10 cellular contexts compared by ENCODE assay signal in genomic region chr22:37638351-37639069, GRCh38. TPM values are rescaled to one million over a fixed set of nuclear protein-coding genes. Genes with fewer than 3 reads are reported as not detected.
DNase-seq lines count a peak whose midpoint lies in the region; ATAC-seq and TF ChIP-seq lines count a peak whose summit lies in the region.
"Had no signal": no experiment of that assay in that cellular context is flagged by ENCODE, and none has a peak within 500 bp of the region (broad histone marks: within the 10 kb centered on the region; RNA-seq: fewer than 3 reads in every experiment).

No MANE protein-coding gene starts in this region.

- no peaks in the 10 kb centered on the region for H3K9me2 ChIP-seq in hepatocyte (replicated peaks; ENCODE audit: insufficient read depth)

- WGBS in hepatocyte (ENCODE audit: low lambda C conversion rate, missing lambda C conversion rate): 68% methylated on average over 11 of the region's 11 CpGs

- no peaks in the 10 kb centered on the region for H3K27me3 ChIP-seq in hepatocyte
- H3K27me3 ChIP-seq: cardiac muscle cell had no signal

- H2AFZ ChIP-seq in hepatocyte: no peak overlapping the region

- peak overlapping the region; percentile 99 for H3K4me2 ChIP-seq in hepatocyte

- ATAC-seq in activated B cell treated with CpG ODN at 0.5 μM for 24 hours (ENCODE audit: low read depth): no peak
- ATAC-seq in GM21786 (IDR thresholded peaks at IDR 0.05; ENCODE audit: unreplicated experiment): no peak

- peaks cover 38% of the 10 kb centered on the region for H3K79me2 ChIP-seq in hepatocyte

- no peaks in the 10 kb centered on the region for H4K20me1 ChIP-seq in hepatocyte (ENCODE audit: insufficient read depth, poor library complexity, severe bottlenecking)

- peaks cover 17% of the 10 kb centered on the region for H3K36me3 Mint-ChIP-seq in activated B cell treated with CpG ODN at 0.5 μM for 24 hours (ENCODE audit: low read depth)

- H3K4me3 Mint-ChIP-seq in activated B cell treated with CpG ODN at 0.5 μM for 24 hours: peak overlapping the region; percentile 95

- DNase-seq in NOMO-1 (lab: John Stamatoyannopoulos, UW; ENCODE audit: unreplicated experiment in 2 of 2): peak; percentile 44 to 66
- no peak for DNase-seq in NOMO-1 treated with dmso at 0.1 percent for 144 hours (lab: John Stamatoyannopoulos, UW; ENCODE audit: unreplicated experiment)
- DNase-seq in activated B cell treated with CpG ODN at 0.5 μM for 24 hours: no peak
- peak; percentile 62 for DNase-seq in hepatocyte (ENCODE audit: low spot score)
- peak; percentile 12 for DNase-seq in stimulated activated naive CD4-positive, alpha-beta T cell treated with Interleukin-2 at 50 U/mL for 16 hours (lab: John Stamatoyannopoulos, UW)
- DNase-seq in DMS53 (lab: John Stamatoyannopoulos, UW): no peak
- DNase-seq in putamen (ENCODE audit: low spot score): no peak
- DNase-seq: NCI-H1105 had no signal

- no peaks in the 10 kb centered on the region for H3K9me3 ChIP-seq in hepatocyte (ENCODE audit: low read depth)

- CTCF ChIA-PET in activated B cell treated with CpG ODN at 0.5 μM for 24 hours (lab: Charles Lee): interaction anchor here (1.1 to 1.2 kb wide), 3 partner anchors 15 to 32 kb away, joined by 4 to 5 read pairs (median 4); partner anchors contain the start of gene GGA1

- TF ChIP-seq CTCF in activated B cell treated with CpG ODN at 0.5 μM for 24 hours (IDR thresholded peaks at IDR 0.05) (no peak), hepatocyte (IDR thresholded peaks at IDR 0.05; ENCODE audit: poor library complexity) (no peak)

- H3K27me3 Mint-ChIP-seq in activated B cell treated with CpG ODN at 0.5 μM for 24 hours: no peaks in the 10 kb centered on the region

- H3K4me1 Mint-ChIP-seq in activated B cell treated with CpG ODN at 0.5 μM for 24 hours: peaks cover 71% of the 10 kb centered on the region

- peak overlapping the region; percentile 95 for H3K27ac ChIP-seq in hepatocyte

- H3K36me3 ChIP-seq in hepatocyte (replicated peaks; ENCODE audit: insufficient read depth, low read depth): no peaks in the 10 kb centered on the region
- H3K36me3 ChIP-seq: cardiac muscle cell had no signal

- no peak overlapping the region for H3K4me3 ChIP-seq in hepatocyte

- peaks cover 77% of the 10 kb centered on the region for H3K4me1 ChIP-seq in hepatocyte (ENCODE audit: insufficient read depth)

- H3K27ac Mint-ChIP-seq in activated B cell treated with CpG ODN at 0.5 μM for 24 hours: peak overlapping the region; percentile 65

- POLR2A ChIA-PET in activated B cell treated with CpG ODN at 0.5 μM for 24 hours (lab: Charles Lee): interaction anchor here (0.6 to 5.5 kb wide), 10 partner anchors 12 to 410 kb away, joined by 3 to 51 read pairs (median 4); partner anchors contain the start of genes GGA1, NOL12 and PDXP

- intact Hi-C loops in activated B cell treated with CpG ODN at 0.5 μM for 24 hours (cut with micrococcal nuclease): loop anchor here (1.0 to 10.0 kb wide), 2 partner anchors 11 to 206 kb away; partner anchors contain the start of genes ANKRD54 and EIF3L

- H3K9me3 Mint-ChIP-seq in activated B cell treated with CpG ODN at 0.5 μM for 24 hours: no peaks in the 10 kb centered on the region

RNA-seq across cellular contexts. Expression of gene SH3BP1, which starts 1.0 kb away (rescaled TPM):
- 87.9 and 88.4 TPM in 2 replicates for total RNA-seq in activated B cell treated with CpG ODN at 0.5 μM for 24 hours
- total RNA-seq in hepatocyte: 6.4 and 14.0 TPM in 2 replicates
- 12.3 and 21.6 TPM in 2 replicates for polyA plus RNA-seq in hepatocyte

RNA-seq across cellular contexts. Expression of gene PDXP, which starts 20.0 kb away (rescaled TPM):
- 17.7 and 22.6 TPM in 2 replicates for total RNA-seq in activated B cell treated with CpG ODN at 0.5 μM for 24 hours
- 15.0 and 18.3 TPM in 2 replicates for total RNA-seq in hepatocyte
- polyA plus RNA-seq in hepatocyte: 25.0 and 27.6 TPM in 2 replicates

RNA-seq across cellular contexts. Expression of gene GGA1, which starts 29.9 kb away (rescaled TPM):
- total RNA-seq in activated B cell treated with CpG ODN at 0.5 μM for 24 hours (102 and 126 TPM in 2 replicates), hepatocyte (25.5 and 30.2 TPM in 2 replicates)
- 51.5 and 75.3 TPM in 2 replicates for polyA plus RNA-seq in hepatocyte

RNA-seq across cellular contexts. Expression of gene LGALS1, which starts 36.9 kb away (rescaled TPM):
- total RNA-seq in activated B cell treated with CpG ODN at 0.5 μM for 24 hours (230 and 254 TPM in 2 replicates), hepatocyte (780 and 875 TPM in 2 replicates)
- 565 and 568 TPM in 2 replicates for polyA plus RNA-seq in hepatocyte

RNA-seq across cellular contexts. Expression of gene NOL12, which starts 47.6 kb away (rescaled TPM):
- total RNA-seq in activated B cell treated with CpG ODN at 0.5 μM for 24 hours (39.0 and 39.8 TPM in 2 replicates), hepatocyte (11.4 and 22.6 TPM in 2 replicates)
- polyA plus RNA-seq in hepatocyte: 27.6 and 31.9 TPM in 2 replicates

Comparison
In these comparisons a context has a peak if more than half of its experiments do, and no peak if none do; other contexts are left out.
1. DNase-seq: peak in NOMO-1 (2 of 2), hepatocyte (single experiment) and stimulated activated naive CD4-positive, alpha-beta T cell treated with Interleukin-2 at 50 U/mL for 16 hours (single experiment); none in NOMO-1 treated with dmso at 0.1 percent for 144 hours (single experiment), activated B cell treated with CpG ODN at 0.5 μM for 24 hours (single experiment), DMS53 (single experiment) and putamen (single experiment).